Comparison of ENCODE assay signal across 1 cellular context in the genomic region with DNA sequence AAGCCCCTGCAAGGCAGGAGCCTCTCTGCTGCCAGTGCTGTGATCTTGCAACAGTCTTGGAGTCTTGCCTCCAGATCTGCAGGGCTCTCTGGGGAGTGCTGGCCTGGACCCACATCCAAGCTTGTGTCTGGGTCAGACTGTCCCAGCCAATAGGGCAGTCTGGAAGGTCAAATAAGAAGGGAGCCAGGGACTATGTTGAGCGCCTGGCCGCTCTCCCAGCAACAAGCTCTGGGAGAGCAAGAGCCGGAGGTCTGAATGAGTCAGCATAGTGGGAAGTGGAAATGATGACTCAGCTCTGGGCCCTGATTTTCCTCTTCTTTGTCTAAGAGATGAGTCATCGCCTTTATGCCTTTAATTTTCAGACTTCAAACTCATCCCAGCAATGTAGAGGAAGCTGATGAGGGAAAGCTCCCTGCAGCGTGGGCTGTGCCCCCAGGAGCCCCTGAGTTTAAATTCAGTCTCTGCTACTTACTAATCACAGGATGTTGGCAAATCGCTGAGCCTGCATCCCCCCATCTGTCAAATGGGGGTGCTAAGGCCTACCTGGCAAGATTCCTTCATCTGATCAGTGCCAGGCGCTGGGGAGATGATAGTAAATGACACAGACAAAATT.
A peak's percentile ranks its signal among the peaks of the same experiment; 100 is the strongest.
TF ChIP-seq lines count a peak whose summit lies in the region.

No MANE protein-coding gene starts in this region.

TF ChIP-seq in HepG2, 621 proteins besides CTCF, POLR2A, EP300 and RAD21 (continued from another document and continues in another):
- TF ChIP-seq, protein P1, sequence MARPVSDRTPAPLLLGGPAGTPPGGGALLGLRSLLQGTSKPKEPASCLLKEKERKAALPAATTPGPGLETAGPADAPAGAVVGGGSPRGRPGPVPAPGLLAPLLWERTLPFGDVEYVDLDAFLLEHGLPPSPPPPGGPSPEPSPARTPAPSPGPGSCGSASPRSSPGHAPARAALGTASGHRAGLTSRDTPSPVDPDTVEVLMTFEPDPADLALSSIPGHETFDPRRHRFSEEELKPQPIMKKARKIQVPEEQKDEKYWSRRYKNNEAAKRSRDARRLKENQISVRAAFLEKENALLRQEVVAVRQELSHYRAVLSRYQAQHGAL (CRISPR knock-in tag; IDR thresholded peaks at IDR 0.05; ENCODE audit: not compliant biosample characterization): no peak
- no peak for TF ChIP-seq ATRX (CRISPR knock-in tag; IDR thresholded peaks at IDR 0.05; ENCODE audit: borderline replicate concordance)
- TF ChIP-seq, protein P2, sequence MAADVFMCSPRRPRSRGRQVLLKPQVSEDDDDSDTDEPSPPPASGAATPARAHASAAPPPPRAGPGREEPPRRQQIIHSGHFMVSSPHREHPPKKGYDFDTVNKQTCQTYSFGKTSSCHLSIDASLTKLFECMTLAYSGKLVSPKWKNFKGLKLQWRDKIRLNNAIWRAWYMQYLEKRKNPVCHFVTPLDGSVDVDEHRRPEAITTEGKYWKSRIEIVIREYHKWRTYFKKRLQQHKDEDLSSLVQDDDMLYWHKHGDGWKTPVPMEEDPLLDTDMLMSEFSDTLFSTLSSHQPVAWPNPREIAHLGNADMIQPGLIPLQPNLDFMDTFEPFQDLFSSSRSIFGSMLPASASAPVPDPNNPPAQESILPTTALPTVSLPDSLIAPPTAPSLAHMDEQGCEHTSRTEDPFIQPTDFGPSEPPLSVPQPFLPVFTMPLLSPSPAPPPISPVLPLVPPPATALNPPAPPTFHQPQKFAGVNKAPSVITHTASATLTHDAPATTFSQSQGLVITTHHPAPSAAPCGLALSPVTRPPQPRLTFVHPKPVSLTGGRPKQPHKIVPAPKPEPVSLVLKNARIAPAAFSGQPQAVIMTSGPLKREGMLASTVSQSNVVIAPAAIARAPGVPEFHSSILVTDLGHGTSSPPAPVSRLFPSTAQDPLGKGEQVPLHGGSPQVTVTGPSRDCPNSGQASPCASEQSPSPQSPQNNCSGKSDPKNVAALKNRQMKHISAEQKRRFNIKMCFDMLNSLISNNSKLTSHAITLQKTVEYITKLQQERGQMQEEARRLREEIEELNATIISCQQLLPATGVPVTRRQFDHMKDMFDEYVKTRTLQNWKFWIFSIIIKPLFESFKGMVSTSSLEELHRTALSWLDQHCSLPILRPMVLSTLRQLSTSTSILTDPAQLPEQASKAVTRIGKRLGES (CRISPR knock-in tag; IDR thresholded peaks at IDR 0.05; ENCODE audit: borderline replicate concordance): no peak
- TF ChIP-seq, protein P3, sequence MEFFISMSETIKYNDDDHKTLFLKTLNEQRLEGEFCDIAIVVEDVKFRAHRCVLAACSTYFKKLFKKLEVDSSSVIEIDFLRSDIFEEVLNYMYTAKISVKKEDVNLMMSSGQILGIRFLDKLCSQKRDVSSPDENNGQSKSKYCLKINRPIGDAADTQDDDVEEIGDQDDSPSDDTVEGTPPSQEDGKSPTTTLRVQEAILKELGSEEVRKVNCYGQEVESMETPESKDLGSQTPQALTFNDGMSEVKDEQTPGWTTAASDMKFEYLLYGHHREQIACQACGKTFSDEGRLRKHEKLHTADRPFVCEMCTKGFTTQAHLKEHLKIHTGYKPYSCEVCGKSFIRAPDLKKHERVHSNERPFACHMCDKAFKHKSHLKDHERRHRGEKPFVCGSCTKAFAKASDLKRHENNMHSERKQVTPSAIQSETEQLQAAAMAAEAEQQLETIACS (CRISPR knock-in tag; IDR thresholded peaks at IDR 0.05): no peak
- no peak for TF ChIP-seq TMF1 (CRISPR knock-in tag; IDR thresholded peaks at IDR 0.05; ENCODE audit: low read depth)
- no peak for TF ChIP-seq RCOR2 (CRISPR knock-in tag; IDR thresholded peaks at IDR 0.05)
- TF ChIP-seq ZNF891 (CRISPR knock-in tag; IDR thresholded peaks at IDR 0.05): 0 out of 2 replicates have a peak, but pooled peaks have one; percentile 46
- 0 out of 2 replicates have a peak, but pooled peaks have one; percentile 26 for TF ChIP-seq TCF7 (IDR thresholded peaks at IDR 0.05; ENCODE audit: low read depth)
- TF ChIP-seq RFX1 (IDR thresholded peaks at IDR 0.05): peak; percentile 6; the same call in 1 of the 2 replicates
- no peak for TF ChIP-seq SRSF9 (IDR thresholded peaks at IDR 0.05; ENCODE audit: borderline replicate concordance, insufficient read depth, low read depth, low read length, poor library complexity, severe bottlenecking)
- TF ChIP-seq MATR3 (CRISPR knock-in tag; IDR thresholded peaks at IDR 0.05): no peak
- peak; percentile 32; the same call in 1 of the 2 replicates for TF ChIP-seq ZNF782 (CRISPR knock-in tag; IDR thresholded peaks at IDR 0.05; ENCODE audit: borderline replicate concordance)
- peak; percentile 74; the same call in 1 of the 2 replicates for TF ChIP-seq WIZ (CRISPR knock-in tag; IDR thresholded peaks at IDR 0.05)
- no peak for TF ChIP-seq ZNF44 (CRISPR knock-in tag; IDR thresholded peaks at IDR 0.05)
- no peak for TF ChIP-seq ZBTB7A (CRISPR knock-in tag; IDR thresholded peaks at IDR 0.05)
- TF ChIP-seq ZNF235 (CRISPR knock-in tag; IDR thresholded peaks at IDR 0.05; ENCODE audit: borderline replicate concordance): no peak
- no peak for TF ChIP-seq HES4 (CRISPR knock-in tag; IDR thresholded peaks at IDR 0.05; ENCODE audit: borderline replicate concordance)
- no peak for TF ChIP-seq ZSCAN21 (CRISPR knock-in tag; IDR thresholded peaks at IDR 0.05; ENCODE audit: borderline replicate concordance)
- no peak for TF ChIP-seq ZNF557 (CRISPR knock-in tag; IDR thresholded peaks at IDR 0.05)
- no peak for TF ChIP-seq ONECUT2 (CRISPR knock-in tag; IDR thresholded peaks at IDR 0.05)
- TF ChIP-seq ZNF660 (CRISPR knock-in tag; IDR thresholded peaks at IDR 0.05; ENCODE audit: borderline replicate concordance, low read depth): no peak
- no peak for TF ChIP-seq NR3C1 (CRISPR knock-in tag; IDR thresholded peaks at IDR 0.05)
- TF ChIP-seq, protein P4, sequence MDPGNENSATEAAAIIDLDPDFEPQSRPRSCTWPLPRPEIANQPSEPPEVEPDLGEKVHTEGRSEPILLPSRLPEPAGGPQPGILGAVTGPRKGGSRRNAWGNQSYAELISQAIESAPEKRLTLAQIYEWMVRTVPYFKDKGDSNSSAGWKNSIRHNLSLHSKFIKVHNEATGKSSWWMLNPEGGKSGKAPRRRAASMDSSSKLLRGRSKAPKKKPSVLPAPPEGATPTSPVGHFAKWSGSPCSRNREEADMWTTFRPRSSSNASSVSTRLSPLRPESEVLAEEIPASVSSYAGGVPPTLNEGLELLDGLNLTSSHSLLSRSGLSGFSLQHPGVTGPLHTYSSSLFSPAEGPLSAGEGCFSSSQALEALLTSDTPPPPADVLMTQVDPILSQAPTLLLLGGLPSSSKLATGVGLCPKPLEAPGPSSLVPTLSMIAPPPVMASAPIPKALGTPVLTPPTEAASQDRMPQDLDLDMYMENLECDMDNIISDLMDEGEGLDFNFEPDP (CRISPR knock-in tag; conservative IDR thresholded peaks at IDR 0.05): no peak
- TF ChIP-seq, protein P5, sequence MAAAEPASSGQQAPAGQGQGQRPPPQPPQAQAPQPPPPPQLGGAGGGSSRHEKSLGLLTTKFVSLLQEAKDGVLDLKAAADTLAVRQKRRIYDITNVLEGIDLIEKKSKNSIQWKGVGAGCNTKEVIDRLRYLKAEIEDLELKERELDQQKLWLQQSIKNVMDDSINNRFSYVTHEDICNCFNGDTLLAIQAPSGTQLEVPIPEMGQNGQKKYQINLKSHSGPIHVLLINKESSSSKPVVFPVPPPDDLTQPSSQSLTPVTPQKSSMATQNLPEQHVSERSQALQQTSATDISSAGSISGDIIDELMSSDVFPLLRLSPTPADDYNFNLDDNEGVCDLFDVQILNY (CRISPR knock-in tag; conservative IDR thresholded peaks at IDR 0.05): no peak
- no peak for TF ChIP-seq HOXA7 (CRISPR knock-in tag; IDR thresholded peaks at IDR 0.05)
- TF ChIP-seq GABPB1 (CRISPR knock-in tag; IDR thresholded peaks at IDR 0.05): no peak
- no peak for TF ChIP-seq TEAD3 (CRISPR knock-in tag; optimal IDR thresholded peaks at IDR 0.05; ENCODE audit: borderline replicate concordance)
- no peak; the same call in 1 of the 2 replicates for TF ChIP-seq NFYB (CRISPR knock-in tag; IDR thresholded peaks at IDR 0.05)
- TF ChIP-seq ZC3H4 (CRISPR knock-in tag; IDR thresholded peaks at IDR 0.05; ENCODE audit: borderline replicate concordance): no peak
- TF ChIP-seq, protein P6, sequence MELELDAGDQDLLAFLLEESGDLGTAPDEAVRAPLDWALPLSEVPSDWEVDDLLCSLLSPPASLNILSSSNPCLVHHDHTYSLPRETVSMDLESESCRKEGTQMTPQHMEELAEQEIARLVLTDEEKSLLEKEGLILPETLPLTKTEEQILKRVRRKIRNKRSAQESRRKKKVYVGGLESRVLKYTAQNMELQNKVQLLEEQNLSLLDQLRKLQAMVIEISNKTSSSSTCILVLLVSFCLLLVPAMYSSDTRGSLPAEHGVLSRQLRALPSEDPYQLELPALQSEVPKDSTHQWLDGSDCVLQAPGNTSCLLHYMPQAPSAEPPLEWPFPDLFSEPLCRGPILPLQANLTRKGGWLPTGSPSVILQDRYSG (CRISPR knock-in tag; IDR thresholded peaks at IDR 0.05): no peak
- TF ChIP-seq, protein P7, sequence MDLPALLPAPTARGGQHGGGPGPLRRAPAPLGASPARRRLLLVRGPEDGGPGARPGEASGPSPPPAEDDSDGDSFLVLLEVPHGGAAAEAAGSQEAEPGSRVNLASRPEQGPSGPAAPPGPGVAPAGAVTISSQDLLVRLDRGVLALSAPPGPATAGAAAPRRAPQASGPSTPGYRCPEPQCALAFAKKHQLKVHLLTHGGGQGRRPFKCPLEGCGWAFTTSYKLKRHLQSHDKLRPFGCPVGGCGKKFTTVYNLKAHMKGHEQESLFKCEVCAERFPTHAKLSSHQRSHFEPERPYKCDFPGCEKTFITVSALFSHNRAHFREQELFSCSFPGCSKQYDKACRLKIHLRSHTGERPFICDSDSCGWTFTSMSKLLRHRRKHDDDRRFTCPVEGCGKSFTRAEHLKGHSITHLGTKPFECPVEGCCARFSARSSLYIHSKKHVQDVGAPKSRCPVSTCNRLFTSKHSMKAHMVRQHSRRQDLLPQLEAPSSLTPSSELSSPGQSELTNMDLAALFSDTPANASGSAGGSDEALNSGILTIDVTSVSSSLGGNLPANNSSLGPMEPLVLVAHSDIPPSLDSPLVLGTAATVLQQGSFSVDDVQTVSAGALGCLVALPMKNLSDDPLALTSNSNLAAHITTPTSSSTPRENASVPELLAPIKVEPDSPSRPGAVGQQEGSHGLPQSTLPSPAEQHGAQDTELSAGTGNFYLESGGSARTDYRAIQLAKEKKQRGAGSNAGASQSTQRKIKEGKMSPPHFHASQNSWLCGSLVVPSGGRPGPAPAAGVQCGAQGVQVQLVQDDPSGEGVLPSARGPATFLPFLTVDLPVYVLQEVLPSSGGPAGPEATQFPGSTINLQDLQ (CRISPR knock-in tag; IDR thresholded peaks at IDR 0.05): no peak
- TF ChIP-seq CHD4 (IDR thresholded peaks at IDR 0.05; ENCODE audit: borderline replicate concordance, low read length): no peak
- peak; percentile 42; the same call in 1 of the 2 replicates for TF ChIP-seq SOX13 (IDR thresholded peaks at IDR 0.05)
- peak in 1 of 2 experiments; percentile 70; a peak in 2 of 4 replicates for TF ChIP-seq SOX13 (CRISPR knock-in tag; conservative IDR thresholded peaks at IDR 0.05 in 1 of 2, IDR thresholded peaks at IDR 0.05 in 1 of 2)
- no peak for TF ChIP-seq ZNF678 (CRISPR knock-in tag; IDR thresholded peaks at IDR 0.05)
- TF ChIP-seq, protein P8, sequence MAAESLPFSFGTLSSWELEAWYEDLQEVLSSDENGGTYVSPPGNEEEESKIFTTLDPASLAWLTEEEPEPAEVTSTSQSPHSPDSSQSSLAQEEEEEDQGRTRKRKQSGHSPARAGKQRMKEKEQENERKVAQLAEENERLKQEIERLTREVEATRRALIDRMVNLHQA (CRISPR knock-in tag; IDR thresholded peaks at IDR 0.05): no peak
- TF ChIP-seq, protein P9, sequence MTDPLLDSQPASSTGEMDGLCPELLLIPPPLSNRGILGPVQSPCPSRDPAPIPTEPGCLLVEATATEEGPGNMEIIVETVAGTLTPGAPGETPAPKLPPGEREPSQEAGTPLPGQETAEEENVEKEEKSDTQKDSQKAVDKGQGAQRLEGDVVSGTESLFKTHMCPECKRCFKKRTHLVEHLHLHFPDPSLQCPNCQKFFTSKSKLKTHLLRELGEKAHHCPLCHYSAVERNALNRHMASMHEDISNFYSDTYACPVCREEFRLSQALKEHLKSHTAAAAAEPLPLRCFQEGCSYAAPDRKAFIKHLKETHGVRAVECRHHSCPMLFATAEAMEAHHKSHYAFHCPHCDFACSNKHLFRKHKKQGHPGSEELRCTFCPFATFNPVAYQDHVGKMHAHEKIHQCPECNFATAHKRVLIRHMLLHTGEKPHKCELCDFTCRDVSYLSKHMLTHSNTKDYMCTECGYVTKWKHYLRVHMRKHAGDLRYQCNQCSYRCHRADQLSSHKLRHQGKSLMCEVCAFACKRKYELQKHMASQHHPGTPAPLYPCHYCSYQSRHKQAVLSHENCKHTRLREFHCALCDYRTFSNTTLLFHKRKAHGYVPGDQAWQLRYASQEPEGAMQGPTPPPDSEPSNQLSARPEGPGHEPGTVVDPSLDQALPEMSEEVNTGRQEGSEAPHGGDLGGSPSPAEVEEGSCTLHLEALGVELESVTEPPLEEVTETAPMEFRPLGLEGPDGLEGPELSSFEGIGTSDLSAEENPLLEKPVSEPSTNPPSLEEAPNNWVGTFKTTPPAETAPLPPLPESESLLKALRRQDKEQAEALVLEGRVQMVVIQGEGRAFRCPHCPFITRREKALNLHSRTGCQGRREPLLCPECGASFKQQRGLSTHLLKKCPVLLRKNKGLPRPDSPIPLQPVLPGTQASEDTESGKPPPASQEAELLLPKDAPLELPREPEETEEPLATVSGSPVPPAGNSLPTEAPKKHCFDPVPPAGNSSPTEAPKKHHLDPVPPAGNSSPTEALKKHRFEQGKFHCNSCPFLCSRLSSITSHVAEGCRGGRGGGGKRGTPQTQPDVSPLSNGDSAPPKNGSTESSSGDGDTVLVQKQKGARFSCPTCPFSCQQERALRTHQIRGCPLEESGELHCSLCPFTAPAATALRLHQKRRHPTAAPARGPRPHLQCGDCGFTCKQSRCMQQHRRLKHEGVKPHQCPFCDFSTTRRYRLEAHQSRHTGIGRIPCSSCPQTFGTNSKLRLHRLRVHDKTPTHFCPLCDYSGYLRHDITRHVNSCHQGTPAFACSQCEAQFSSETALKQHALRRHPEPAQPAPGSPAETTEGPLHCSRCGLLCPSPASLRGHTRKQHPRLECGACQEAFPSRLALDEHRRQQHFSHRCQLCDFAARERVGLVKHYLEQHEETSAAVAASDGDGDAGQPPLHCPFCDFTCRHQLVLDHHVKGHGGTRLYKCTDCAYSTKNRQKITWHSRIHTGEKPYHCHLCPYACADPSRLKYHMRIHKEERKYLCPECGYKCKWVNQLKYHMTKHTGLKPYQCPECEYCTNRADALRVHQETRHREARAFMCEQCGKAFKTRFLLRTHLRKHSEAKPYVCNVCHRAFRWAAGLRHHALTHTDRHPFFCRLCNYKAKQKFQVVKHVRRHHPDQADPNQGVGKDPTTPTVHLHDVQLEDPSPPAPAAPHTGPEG (CRISPR knock-in tag; IDR thresholded peaks at IDR 0.05): no peak
- no peak for TF ChIP-seq ZFP36 (IDR thresholded peaks at IDR 0.05; ENCODE audit: borderline replicate concordance, low read depth, low read length, partially characterized antibody)
- TF ChIP-seq, protein P10, sequence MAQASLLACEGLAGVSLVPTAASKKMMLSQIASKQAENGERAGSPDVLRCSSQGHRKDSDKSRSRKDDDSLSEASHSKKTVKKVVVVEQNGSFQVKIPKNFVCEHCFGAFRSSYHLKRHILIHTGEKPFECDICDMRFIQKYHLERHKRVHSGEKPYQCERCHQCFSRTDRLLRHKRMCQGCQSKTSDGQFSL (CRISPR knock-in tag; IDR thresholded peaks at IDR 0.05): 0 out of 2 replicates have a peak, but pooled peaks have one; percentile 12
- no peak for TF ChIP-seq ZNF562 (CRISPR knock-in tag; IDR thresholded peaks at IDR 0.05; ENCODE audit: borderline replicate concordance)
- no peak for TF ChIP-seq GATA4 (IDR thresholded peaks at IDR 0.05; ENCODE audit: borderline replicate concordance, low read depth)
- peak; percentile 64; the same call in 1 of the 2 replicates for TF ChIP-seq SSRP1 (CRISPR knock-in tag; IDR thresholded peaks at IDR 0.05)
- TF ChIP-seq PHF21A (CRISPR knock-in tag; IDR thresholded peaks at IDR 0.05): peak; percentile 70
- no peak for TF ChIP-seq FOXA1 (IDR thresholded peaks at IDR 0.05)
- no peak for TF ChIP-seq FOXA1 (CRISPR knock-in tag; IDR thresholded peaks at IDR 0.05)
